In the genomic region with DNA sequence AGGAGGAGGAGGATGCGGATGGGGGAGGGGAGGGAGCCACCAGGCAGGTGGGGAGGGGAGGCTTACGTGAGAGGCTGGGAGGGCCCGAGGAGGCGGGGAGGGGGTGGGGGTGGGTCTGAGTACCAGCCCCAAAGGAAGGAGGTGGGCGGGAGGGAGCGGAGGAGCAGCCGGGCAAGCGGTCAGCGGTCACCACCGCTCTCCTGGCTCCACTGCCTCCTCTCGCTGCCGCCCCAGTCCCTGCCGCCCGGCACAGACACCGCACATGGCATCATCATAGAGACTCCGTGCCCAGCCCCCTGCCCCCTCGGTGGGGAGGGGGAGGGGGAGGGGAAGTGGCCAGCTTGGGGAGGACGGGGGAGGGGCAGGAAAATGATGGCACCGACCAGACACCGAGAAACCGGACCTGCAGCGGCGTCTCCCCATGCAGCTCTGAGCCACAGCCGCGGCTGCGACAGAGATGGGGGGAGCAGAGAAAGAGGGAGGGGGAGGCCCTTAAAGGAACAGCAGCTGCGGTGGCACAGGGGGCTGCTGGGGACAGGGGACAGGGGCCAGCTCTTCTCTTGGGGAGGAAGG, we compare ENCODE assay signal across 1 cellular context.
TF ChIP-seq lines count a peak whose summit lies in the region.

A gene with protein sequence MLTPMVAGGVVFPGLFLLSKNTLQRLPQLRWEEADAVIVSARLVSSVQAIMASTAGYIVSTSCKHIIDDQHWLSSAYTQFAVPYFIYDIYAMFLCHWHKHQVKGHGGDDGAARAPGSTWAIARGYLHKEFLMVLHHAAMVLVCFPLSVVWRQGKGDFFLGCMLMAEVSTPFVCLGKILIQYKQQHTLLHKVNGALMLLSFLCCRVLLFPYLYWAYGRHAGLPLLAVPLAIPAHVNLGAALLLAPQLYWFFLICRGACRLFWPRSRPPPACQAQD (minus strand): TSS at position 431 of the 573 bp plus-strand sequence. CDS start 744 bp downstream, outside the sequence.

TF ChIP-seq in HEK293T, 16 proteins besides CTCF, POLR2A, EP300 and RAD21 (continued from another document):
- TF ChIP-seq, protein P1, sequence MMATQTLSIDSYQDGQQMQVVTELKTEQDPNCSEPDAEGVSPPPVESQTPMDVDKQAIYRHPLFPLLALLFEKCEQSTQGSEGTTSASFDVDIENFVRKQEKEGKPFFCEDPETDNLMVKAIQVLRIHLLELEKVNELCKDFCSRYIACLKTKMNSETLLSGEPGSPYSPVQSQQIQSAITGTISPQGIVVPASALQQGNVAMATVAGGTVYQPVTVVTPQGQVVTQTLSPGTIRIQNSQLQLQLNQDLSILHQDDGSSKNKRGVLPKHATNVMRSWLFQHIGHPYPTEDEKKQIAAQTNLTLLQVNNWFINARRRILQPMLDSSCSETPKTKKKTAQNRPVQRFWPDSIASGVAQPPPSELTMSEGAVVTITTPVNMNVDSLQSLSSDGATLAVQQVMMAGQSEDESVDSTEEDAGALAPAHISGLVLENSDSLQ (IDR thresholded peaks at IDR 0.05) = no peak
